19 cellular contexts compared by ENCODE assay signal in genomic region chr11:105265859-105266258, GRCh38.
DNase-seq lines count a peak whose midpoint lies in the region; ATAC-seq lines count a peak whose summit lies in the region.
"Had no signal": no experiment of that assay in that cellular context is flagged by ENCODE, and none has a peak within 500 bp of the region (broad histone marks: within the 10 kb centered on the region; RNA-seq: fewer than 3 reads in every experiment).

No MANE protein-coding gene starts in this region.

- H3K27me3 Mint-ChIP-seq in stimulated activated naive CD8-positive, alpha-beta T cell treated with anti-CD3 and anti-CD28 coated beads, Interleukin-15, amount 100 ng/mL, for 72 hours = peaks cover 11% of the 10 kb centered on the region

- no peak overlapping the region for H3K4me3 Mint-ChIP-seq in stimulated activated naive CD8-positive, alpha-beta T cell treated with anti-CD3 and anti-CD28 coated beads, Interleukin-15, amount 100 ng/mL, for 72 hours
- H3K4me3 Mint-ChIP-seq in stimulated activated effector memory CD8-positive, alpha-beta T cell treated with anti-CD3 and anti-CD28 coated beads, Interleukin-12 subunit alpha, Interleukin-12 subunit beta, amount 100 ng/mL, for 72 hours = no peak overlapping the region
- H3K4me3 Mint-ChIP-seq: WTC11 had no signal

- no peaks in the 10 kb centered on the region for H3K36me3 Mint-ChIP-seq in stimulated activated effector memory CD8-positive, alpha-beta T cell treated with anti-CD3 and anti-CD28 coated beads, Interleukin-12 subunit alpha, Interleukin-12 subunit beta, amount 100 ng/mL, for 72 hours
- H3K36me3 Mint-ChIP-seq: WTC11 had no signal

- peak overlapping the region in 1 of 2 donors; percentile 28 for H3K27ac Mint-ChIP-seq in stimulated activated naive CD8-positive, alpha-beta T cell treated with anti-CD3 and anti-CD28 coated beads, Interleukin-15, amount 100 ng/mL, for 72 hours
- H3K27ac Mint-ChIP-seq in stimulated activated effector memory CD8-positive, alpha-beta T cell treated with anti-CD3 and anti-CD28 coated beads, Interleukin-12 subunit alpha, Interleukin-12 subunit beta, amount 100 ng/mL, for 72 hours = no peak overlapping the region
- H3K27ac Mint-ChIP-seq: WTC11 had no signal

- H3K4me1 Mint-ChIP-seq in stimulated activated naive CD8-positive, alpha-beta T cell treated with anti-CD3 and anti-CD28 coated beads, Interleukin-15, amount 100 ng/mL, for 72 hours = no peaks in the 10 kb centered on the region
- H3K4me1 Mint-ChIP-seq in stimulated activated effector memory CD8-positive, alpha-beta T cell treated with anti-CD3 and anti-CD28 coated beads, Interleukin-12 subunit alpha, Interleukin-12 subunit beta, amount 100 ng/mL, for 72 hours = no peaks in the 10 kb centered on the region

- ATAC-seq in stimulated activated naive CD8-positive, alpha-beta T cell treated with anti-CD3 and anti-CD28 coated beads, Interleukin-15, amount 100 ng/mL, for 72 hours = peak; percentile 83
- ATAC-seq in stimulated activated naive CD8-positive, alpha-beta T cell treated with anti-CD3 and anti-CD28 coated beads, Interleukin-15, Interleukin-2, amounts not matched to agents 100 U/mL and 50 U/mL, for 24 hours = no peak
- peak; percentile 98 for ATAC-seq in esophagus mucosa
- ATAC-seq in stimulated activated effector memory CD8-positive, alpha-beta T cell treated with anti-CD3 and anti-CD28 coated beads, Interleukin-12 subunit alpha, Interleukin-12 subunit beta, amount 100 ng/mL, for 72 hours = peak; percentile 93
- ATAC-seq in GM18517 (IDR thresholded peaks at IDR 0.05; ENCODE audit: unreplicated experiment) = no peak
- ATAC-seq: body of pancreas, left lobe of liver, right cardiac atrium, WTC11 had no signal

- H3K9me3 Mint-ChIP-seq in stimulated activated naive CD8-positive, alpha-beta T cell treated with anti-CD3 and anti-CD28 coated beads, Interleukin-15, amount 100 ng/mL, for 72 hours = no peaks in the 10 kb centered on the region
- H3K9me3 Mint-ChIP-seq in stimulated activated effector memory CD8-positive, alpha-beta T cell treated with anti-CD3 and anti-CD28 coated beads, Interleukin-12 subunit alpha, Interleukin-12 subunit beta, amount 100 ng/mL, for 72 hours = no peaks in the 10 kb centered on the region

- DNase-seq in stimulated activated naive CD8-positive, alpha-beta T cell treated with anti-CD3 and anti-CD28 coated beads, Interleukin-15, amount 100 ng/mL, for 72 hours = no peak
- DNase-seq in stimulated activated naive CD8-positive, alpha-beta T cell treated with anti-CD3 and anti-CD28 coated beads, Interleukin-15, Interleukin-2, amounts not matched to agents 100 U/mL and 50 U/mL, for 24 hours = no peak
- peak; percentile 40 for DNase-seq in SW480 (ENCODE audit: low spot score)
- no peak for DNase-seq in stimulated activated effector memory CD8-positive, alpha-beta T cell treated with anti-CD3 and anti-CD28 coated beads, Interleukin-12 subunit alpha, Interleukin-12 subunit beta, amount 100 ng/mL, for 72 hours (ENCODE audit: low spot score in 2 of 2)
- DNase-seq in NCI-H2227 (lab: John Stamatoyannopoulos, UW; ENCODE audit: unreplicated experiment) = no peak
- DNase-seq in activated CD4-positive, alpha-beta T cell treated with anti-CD3 and anti-CD28 coated beads for 4 hours = no peak
- DNase-seq: activated gamma-delta T cell treated with Interleukin-2 at 50 U/mL for 16 hours; body of pancreas; MG63; NCI-H2029 treated with DMSO at 0.1 percent for 48 hours; NCI-H748 treated with DMSO at 0.1 percent for 48 hours; occipital lobe; right cardiac atrium; stimulated activated CD4-positive, alpha-beta T cell treated with anti-CD3 and anti-CD28 coated beads, Interleukin-1b, Interleukin-23, amount 100 ng/mL, for 48 hours; testis had no signal

Comparison
In these comparisons a context has a peak if more than half of its experiments do, and no peak if none do; other contexts are left out.
1. ATAC-seq: peak in stimulated activated naive CD8-positive, alpha-beta T cell treated with anti-CD3 and anti-CD28 coated beads, Interleukin-15, amount 100 ng/mL, for 72 hours (single experiment), esophagus mucosa (single experiment) and stimulated activated effector memory CD8-positive, alpha-beta T cell treated with anti-CD3 and anti-CD28 coated beads, Interleukin-12 subunit alpha, Interleukin-12 subunit beta, amount 100 ng/mL, for 72 hours (single experiment); none in stimulated activated naive CD8-positive, alpha-beta T cell treated with anti-CD3 and anti-CD28 coated beads, Interleukin-15, Interleukin-2, amounts not matched to agents 100 U/mL and 50 U/mL, for 24 hours (single experiment) and GM18517 (single experiment).